ENCODE assay signal across 18 cellular contexts in the genomic region with DNA sequence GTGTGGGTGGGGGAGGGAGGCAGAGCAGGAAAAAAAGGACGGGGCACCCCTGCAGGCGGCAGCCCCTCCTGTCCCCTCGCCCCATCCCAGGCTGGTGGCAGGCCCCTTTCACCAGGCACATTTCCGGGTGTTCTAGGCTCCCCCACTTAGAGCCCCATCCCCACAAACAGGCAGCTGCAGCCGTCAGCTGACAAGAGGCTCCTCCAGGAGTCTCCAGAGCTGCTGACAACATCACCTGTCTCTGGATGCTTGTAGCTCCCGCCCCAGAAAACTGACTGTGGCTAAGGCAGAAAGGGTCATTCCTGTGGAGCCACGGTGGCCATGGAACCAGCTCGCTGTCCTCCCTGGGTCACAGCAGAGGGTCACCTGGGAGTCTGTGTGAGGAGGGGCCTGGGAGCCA. TPM values are rescaled to one million over a fixed set of nuclear protein-coding genes. Genes with fewer than 3 reads are reported as not detected.
"Had no signal": no experiment of that assay in that cellular context is flagged by ENCODE, and none has a peak within 500 bp of the region (broad histone marks: within the 10 kb centered on the region; RNA-seq: fewer than 3 reads in every experiment).

No MANE protein-coding gene starts in this region.

- H3K36me3 Mint-ChIP-seq: naive thymus-derived CD8-positive, alpha-beta T cell; stimulated activated effector memory CD8-positive, alpha-beta T cell treated with anti-CD3 and anti-CD28 coated beads, Interleukin-12 subunit alpha, Interleukin-12 subunit beta, amount 100 ng/mL, for 72 hours had no signal

- H3K9me3 ChIP-seq: suprapubic skin, thyroid gland, upper lobe of left lung, uterus had no signal

- H3K36me3 ChIP-seq: suprapubic skin, thyroid gland, upper lobe of left lung, uterus had no signal

- DNase-seq: effector memory CD8-positive, alpha-beta T cell; foreskin keratinocyte; left colon; naive thymus-derived CD8-positive, alpha-beta T cell; stimulated activated CD4-positive, alpha-beta T cell treated with anti-CD3 and anti-CD28 coated beads, Interleukin-4, amount 100 ng/mL, for 1 hour; stimulated activated CD8-positive, alpha-beta memory T cell treated with anti-CD3 and anti-CD28 coated beads, Interleukin-4, amount 100 ng/mL, for 48 hours; stimulated activated naive CD8-positive, alpha-beta T cell treated with anti-CD3 and anti-CD28 coated beads, Interleukin-15, Interleukin-2, amounts not matched to agents 100 U/mL and 50 U/mL, for 24 hours; thyroid gland; upper lobe of left lung; uterus had no signal

- H3K27ac Mint-ChIP-seq: dendritic cell treated with granulocyte-macrophage colony-stimulating factor and Interleukin-4, amounts not matched to agents 40 ng/mL and 50 ng/mL, for 4 days; effector memory CD8-positive, alpha-beta T cell; stimulated activated effector memory CD8-positive, alpha-beta T cell treated with anti-CD3 and anti-CD28 coated beads, Interleukin-12 subunit alpha, Interleukin-12 subunit beta, amount 100 ng/mL, for 72 hours had no signal

- H3K27ac ChIP-seq: epithelial cell of prostate, foreskin keratinocyte, hepatocyte, suprapubic skin, thyroid gland had no signal

- H3K27me3 ChIP-seq: hepatocyte, thyroid gland, upper lobe of left lung, uterus had no signal

- ATAC-seq: effector memory CD8-positive, alpha-beta T cell; foreskin keratinocyte; left colon; naive thymus-derived CD8-positive, alpha-beta T cell; right cardiac atrium; stimulated activated effector memory CD8-positive, alpha-beta T cell treated with anti-CD3 and anti-CD28 coated beads, Interleukin-12 subunit alpha, Interleukin-12 subunit beta, amount 100 ng/mL, for 72 hours; stimulated activated naive CD8-positive, alpha-beta T cell treated with anti-CD3 and anti-CD28 coated beads, Interleukin-15, Interleukin-2, amounts not matched to agents 100 U/mL and 50 U/mL, for 24 hours had no signal

- H3K4me3 ChIP-seq: hepatocyte, suprapubic skin, thyroid gland, upper lobe of left lung, uterus had no signal

- H3K4me1 ChIP-seq: foreskin keratinocyte had no signal

- H3K4me3 Mint-ChIP-seq: dendritic cell treated with granulocyte-macrophage colony-stimulating factor and Interleukin-4, amounts not matched to agents 40 ng/mL and 50 ng/mL, for 4 days; effector memory CD8-positive, alpha-beta T cell; naive thymus-derived CD8-positive, alpha-beta T cell; stimulated activated effector memory CD8-positive, alpha-beta T cell treated with anti-CD3 and anti-CD28 coated beads, Interleukin-12 subunit alpha, Interleukin-12 subunit beta, amount 100 ng/mL, for 72 hours had no signal

- H3K9me3 Mint-ChIP-seq: dendritic cell treated with granulocyte-macrophage colony-stimulating factor and Interleukin-4, amounts not matched to agents 40 ng/mL and 50 ng/mL, for 4 days; effector memory CD8-positive, alpha-beta T cell; stimulated activated effector memory CD8-positive, alpha-beta T cell treated with anti-CD3 and anti-CD28 coated beads, Interleukin-12 subunit alpha, Interleukin-12 subunit beta, amount 100 ng/mL, for 72 hours had no signal

RNA-seq across cellular contexts. Expression of gene HMCN2, which starts 50.8 kb away (rescaled TPM):
- total RNA-seq: foreskin keratinocyte; kidney epithelial cell; mononuclear cell; naive thymus-derived CD8-positive, alpha-beta T cell had no signal
- polyA plus RNA-seq: foreskin keratinocyte; naive thymus-derived CD8-positive, alpha-beta T cell had no signal
